ENCODE assay signal across 1 cellular context in the genomic region with DNA sequence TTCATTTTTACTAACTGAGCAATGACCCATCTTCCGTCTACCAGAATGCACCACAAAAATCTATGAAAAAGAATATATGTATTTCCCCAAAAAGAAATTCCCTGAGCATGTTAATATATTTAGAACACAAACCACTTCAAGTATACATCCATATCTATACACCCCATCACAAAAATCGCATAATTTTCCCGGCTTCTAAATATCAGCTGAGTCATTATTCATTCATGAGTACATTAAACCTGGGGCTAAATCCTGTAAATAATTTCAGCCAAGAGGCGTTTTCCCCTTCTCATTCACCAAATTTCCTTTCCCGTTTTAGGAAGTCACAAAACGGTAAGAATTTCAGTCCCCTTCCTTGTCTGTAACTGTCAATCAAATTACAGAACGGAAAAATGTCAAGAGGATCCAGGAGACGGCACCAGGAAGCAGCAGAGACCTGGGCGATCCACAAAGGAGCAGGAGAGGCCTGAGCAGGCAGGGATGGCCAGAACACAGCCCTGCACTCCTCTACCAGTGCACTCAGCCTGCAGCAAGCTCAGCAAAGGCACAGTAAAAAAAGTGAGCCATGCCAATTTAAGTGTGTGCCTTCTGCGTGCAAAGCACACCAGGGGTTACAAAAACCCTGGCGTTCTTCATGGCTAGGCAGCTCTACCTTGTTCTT.
TF ChIP-seq lines count a peak whose summit lies in the region.

No MANE protein-coding gene starts in this region.

TF ChIP-seq in GM23338, 12 proteins besides CTCF, POLR2A, EP300 and RAD21:
- TF ChIP-seq, protein P1, sequence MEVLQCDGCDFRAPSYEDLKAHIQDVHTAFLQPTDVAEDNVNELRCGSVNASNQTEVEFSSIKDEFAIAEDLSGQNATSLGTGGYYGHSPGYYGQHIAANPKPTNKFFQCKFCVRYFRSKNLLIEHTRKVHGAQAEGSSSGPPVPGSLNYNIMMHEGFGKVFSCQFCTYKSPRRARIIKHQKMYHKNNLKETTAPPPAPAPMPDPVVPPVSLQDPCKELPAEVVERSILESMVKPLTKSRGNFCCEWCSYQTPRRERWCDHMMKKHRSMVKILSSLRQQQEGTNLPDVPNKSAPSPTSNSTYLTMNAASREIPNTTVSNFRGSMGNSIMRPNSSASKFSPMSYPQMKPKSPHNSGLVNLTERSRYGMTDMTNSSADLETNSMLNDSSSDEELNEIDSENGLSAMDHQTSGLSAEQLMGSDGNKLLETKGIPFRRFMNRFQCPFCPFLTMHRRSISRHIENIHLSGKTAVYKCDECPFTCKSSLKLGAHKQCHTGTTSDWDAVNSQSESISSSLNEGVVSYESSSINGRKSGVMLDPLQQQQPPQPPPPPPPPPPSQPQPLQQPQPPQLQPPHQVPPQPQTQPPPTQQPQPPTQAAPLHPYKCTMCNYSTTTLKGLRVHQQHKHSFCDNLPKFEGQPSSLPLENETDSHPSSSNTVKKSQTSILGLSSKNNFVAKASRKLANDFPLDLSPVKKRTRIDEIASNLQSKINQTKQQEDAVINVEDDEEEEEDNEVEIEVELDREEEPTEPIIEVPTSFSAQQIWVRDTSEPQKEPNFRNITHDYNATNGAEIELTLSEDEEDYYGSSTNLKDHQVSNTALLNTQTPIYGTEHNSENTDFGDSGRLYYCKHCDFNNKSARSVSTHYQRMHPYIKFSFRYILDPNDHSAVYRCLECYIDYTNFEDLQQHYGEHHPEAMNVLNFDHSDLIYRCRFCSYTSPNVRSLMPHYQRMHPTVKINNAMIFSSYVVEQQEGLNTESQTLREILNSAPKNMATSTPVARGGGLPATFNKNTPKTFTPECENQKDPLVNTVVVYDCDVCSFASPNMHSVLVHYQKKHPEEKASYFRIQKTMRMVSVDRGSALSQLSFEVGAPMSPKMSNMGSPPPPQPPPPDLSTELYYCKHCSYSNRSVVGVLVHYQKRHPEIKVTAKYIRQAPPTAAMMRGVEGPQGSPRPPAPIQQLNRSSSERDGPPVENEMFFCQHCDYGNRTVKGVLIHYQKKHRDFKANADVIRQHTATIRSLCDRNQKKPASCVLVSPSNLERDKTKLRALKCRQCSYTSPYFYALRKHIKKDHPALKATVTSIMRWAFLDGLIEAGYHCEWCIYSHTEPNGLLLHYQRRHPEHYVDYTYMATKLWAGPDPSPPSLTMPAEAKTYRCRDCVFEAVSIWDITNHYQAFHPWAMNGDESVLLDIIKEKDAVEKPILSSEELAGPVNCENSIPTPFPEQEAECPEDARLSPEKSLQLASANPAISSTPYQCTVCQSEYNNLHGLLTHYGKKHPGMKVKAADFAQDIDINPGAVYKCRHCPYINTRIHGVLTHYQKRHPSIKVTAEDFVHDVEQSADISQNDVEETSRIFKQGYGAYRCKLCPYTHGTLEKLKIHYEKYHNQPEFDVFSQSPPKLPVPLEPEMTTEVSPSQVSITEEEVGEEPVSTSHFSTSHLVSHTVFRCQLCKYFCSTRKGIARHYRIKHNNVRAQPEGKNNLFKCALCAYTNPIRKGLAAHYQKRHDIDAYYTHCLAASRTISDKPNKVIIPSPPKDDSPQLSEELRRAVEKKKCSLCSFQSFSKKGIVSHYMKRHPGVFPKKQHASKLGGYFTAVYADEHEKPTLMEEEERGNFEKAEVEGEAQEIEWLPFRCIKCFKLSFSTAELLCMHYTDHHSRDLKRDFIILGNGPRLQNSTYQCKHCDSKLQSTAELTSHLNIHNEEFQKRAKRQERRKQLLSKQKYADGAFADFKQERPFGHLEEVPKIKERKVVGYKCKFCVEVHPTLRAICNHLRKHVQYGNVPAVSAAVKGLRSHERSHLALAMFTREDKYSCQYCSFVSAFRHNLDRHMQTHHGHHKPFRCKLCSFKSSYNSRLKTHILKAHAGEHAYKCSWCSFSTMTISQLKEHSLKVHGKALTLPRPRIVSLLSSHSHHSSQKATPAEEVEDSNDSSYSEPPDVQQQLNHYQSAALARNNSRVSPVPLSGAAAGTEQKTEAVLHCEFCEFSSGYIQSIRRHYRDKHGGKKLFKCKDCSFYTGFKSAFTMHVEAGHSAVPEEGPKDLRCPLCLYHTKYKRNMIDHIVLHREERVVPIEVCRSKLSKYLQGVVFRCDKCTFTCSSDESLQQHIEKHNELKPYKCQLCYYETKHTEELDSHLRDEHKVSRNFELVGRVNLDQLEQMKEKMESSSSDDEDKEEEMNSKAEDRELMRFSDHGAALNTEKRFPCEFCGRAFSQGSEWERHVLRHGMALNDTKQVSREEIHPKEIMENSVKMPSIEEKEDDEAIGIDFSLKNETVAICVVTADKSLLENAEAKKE (CRISPR knock-in tag; IDR thresholded peaks at IDR 0.05), result no peak
- TF ChIP-seq EZH2 (IDR thresholded peaks at IDR 0.05; ENCODE audit: low read depth, unreplicated experiment) (no peak), POLR2AphosphoS5 (IDR thresholded peaks at IDR 0.05; ENCODE audit: low read depth) (no peak), ZNF114 (CRISPR knock-in tag; IDR thresholded peaks at IDR 0.05) (no peak), ZNF331 (CRISPR knock-in tag; IDR thresholded peaks at IDR 0.05; ENCODE audit: low read depth) (no peak), JUNB (IDR thresholded peaks at IDR 0.05; ENCODE audit: unreplicated experiment) (no peak), EZH2phosphoT487 (IDR thresholded peaks at IDR 0.05; ENCODE audit: unreplicated experiment) (no peak), NANOG (IDR thresholded peaks at IDR 0.05; ENCODE audit: borderline replicate concordance) (no peak), STAT1 (IDR thresholded peaks at IDR 0.05; ENCODE audit: unreplicated experiment) (no peak), CREB1 (CRISPR knock-in tag; IDR thresholded peaks at IDR 0.05; ENCODE audit: low read depth) (no peak)
- TF ChIP-seq, protein P2, sequence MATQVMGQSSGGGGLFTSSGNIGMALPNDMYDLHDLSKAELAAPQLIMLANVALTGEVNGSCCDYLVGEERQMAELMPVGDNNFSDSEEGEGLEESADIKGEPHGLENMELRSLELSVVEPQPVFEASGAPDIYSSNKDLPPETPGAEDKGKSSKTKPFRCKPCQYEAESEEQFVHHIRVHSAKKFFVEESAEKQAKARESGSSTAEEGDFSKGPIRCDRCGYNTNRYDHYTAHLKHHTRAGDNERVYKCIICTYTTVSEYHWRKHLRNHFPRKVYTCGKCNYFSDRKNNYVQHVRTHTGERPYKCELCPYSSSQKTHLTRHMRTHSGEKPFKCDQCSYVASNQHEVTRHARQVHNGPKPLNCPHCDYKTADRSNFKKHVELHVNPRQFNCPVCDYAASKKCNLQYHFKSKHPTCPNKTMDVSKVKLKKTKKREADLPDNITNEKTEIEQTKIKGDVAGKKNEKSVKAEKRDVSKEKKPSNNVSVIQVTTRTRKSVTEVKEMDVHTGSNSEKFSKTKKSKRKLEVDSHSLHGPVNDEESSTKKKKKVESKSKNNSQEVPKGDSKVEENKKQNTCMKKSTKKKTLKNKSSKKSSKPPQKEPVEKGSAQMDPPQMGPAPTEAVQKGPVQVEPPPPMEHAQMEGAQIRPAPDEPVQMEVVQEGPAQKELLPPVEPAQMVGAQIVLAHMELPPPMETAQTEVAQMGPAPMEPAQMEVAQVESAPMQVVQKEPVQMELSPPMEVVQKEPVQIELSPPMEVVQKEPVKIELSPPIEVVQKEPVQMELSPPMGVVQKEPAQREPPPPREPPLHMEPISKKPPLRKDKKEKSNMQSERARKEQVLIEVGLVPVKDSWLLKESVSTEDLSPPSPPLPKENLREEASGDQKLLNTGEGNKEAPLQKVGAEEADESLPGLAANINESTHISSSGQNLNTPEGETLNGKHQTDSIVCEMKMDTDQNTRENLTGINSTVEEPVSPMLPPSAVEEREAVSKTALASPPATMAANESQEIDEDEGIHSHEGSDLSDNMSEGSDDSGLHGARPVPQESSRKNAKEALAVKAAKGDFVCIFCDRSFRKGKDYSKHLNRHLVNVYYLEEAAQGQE (IDR thresholded peaks at IDR 0.05; ENCODE audit: unreplicated experiment), result no peak
- TF ChIP-seq, protein P3, sequence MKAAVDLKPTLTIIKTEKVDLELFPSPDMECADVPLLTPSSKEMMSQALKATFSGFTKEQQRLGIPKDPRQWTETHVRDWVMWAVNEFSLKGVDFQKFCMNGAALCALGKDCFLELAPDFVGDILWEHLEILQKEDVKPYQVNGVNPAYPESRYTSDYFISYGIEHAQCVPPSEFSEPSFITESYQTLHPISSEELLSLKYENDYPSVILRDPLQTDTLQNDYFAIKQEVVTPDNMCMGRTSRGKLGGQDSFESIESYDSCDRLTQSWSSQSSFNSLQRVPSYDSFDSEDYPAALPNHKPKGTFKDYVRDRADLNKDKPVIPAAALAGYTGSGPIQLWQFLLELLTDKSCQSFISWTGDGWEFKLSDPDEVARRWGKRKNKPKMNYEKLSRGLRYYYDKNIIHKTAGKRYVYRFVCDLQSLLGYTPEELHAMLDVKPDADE (IDR thresholded peaks at IDR 0.05), result no peak
